14 cellular contexts compared by ENCODE assay signal in genomic region chr1:109712321-109712864, GRCh38. TPM values are rescaled to one million over a fixed set of nuclear protein-coding genes. Genes with fewer than 3 reads are reported as not detected.
DNase-seq lines count a peak whose midpoint lies in the region; ATAC-seq, FAIRE-seq and TF ChIP-seq lines count a peak whose summit lies in the region.
"Had no signal": no experiment of that assay in that cellular context is flagged by ENCODE, and none has a peak within 500 bp of the region (broad histone marks: within the 10 kb centered on the region; RNA-seq: fewer than 3 reads in every experiment).

No MANE protein-coding gene starts in this region.

- no peaks in the 10 kb centered on the region for H3K4me1 Mint-ChIP-seq in GM23338

- H2AFZ ChIP-seq in GM23338 = peak overlapping the region; percentile 74; the same call in 1 of the 2 replicates

- 59 to 75% (median 64%) methylated on average over 15 to 22 of the region's 22 CpGs for WGBS in stomach, 5 donors
- WGBS in small intestine, 3 donors = 56 to 89% (median 79%) methylated on average over 22 of the region's 22 CpGs

- H3K4me1 ChIP-seq in GM23338 (ENCODE audit: insufficient read depth) (no peaks in the 10 kb centered on the region), left lung (no peaks in the 10 kb centered on the region), stomach (peaks cover 0 to 14% (median 6%) of the 10 kb centered on the region in 4 donors), small intestine (ENCODE audit: control insufficient read depth in 2 of 2, insufficient read depth in 1 of 2, low read depth in 1 of 2, low read length in 1 of 2) (no peaks in the 10 kb centered on the region)

- H3K4me3 ChIP-seq in GM23338 (peak overlapping the region; percentile 58), dorsolateral prefrontal cortex (peak overlapping the region in 44 of 59 donors; percentile 8 to 59 (median 40)), left lung (peak overlapping the region; percentile 13 to 21), stomach (peak overlapping the region; percentile 32 to 42 (median 36)), small intestine (ENCODE audit: low read depth in 1 of 2, low read length in 2 of 2) (no peak overlapping the region)

- peaks cover 0 to 18% of the 10 kb centered on the region in 2 donors for H3K9me3 ChIP-seq in left lung
- peaks cover 0 to 11% (median 0%) of the 10 kb centered on the region in 4 donors for H3K9me3 ChIP-seq in stomach
- H3K9me3 ChIP-seq in small intestine (ENCODE audit: control insufficient read depth, low read depth) = no peaks in the 10 kb centered on the region

- H3F3A ChIP-seq in GM23338 (replicated peaks; ENCODE audit: low read depth) = no peaks in the 10 kb centered on the region

- H3K27me3 ChIP-seq in GM23338 (ENCODE audit: insufficient read depth) (no peaks in the 10 kb centered on the region), dorsolateral prefrontal cortex (peaks cover 0 to 5% (median 0%) of the 10 kb centered on the region in 45 donors), left lung (peaks cover 0 to 7% of the 10 kb centered on the region in 2 donors), stomach (peaks cover 0 to 8% (median 0%) of the 10 kb centered on the region in 3 donors), small intestine (ENCODE audit: control insufficient read depth in 2 of 2, insufficient read depth in 2 of 2, low read length in 2 of 2) (no peaks in the 10 kb centered on the region)

- H3K9me3 Mint-ChIP-seq in GM23338 = peaks cover 19% of the 10 kb centered on the region
- H3K9me3 Mint-ChIP-seq: stimulated activated naive CD8-positive, alpha-beta T cell treated with anti-CD3 and anti-CD28 coated beads, Interleukin-15, Interleukin-2, amounts not matched to agents 100 ng/mL and 50 ng/mL, for 24 hours had no signal

- H3K27ac ChIP-seq in GM23338 (ENCODE audit: low read depth) (no peak overlapping the region), dorsolateral prefrontal cortex (peak overlapping the region in 4 of 59 donors; percentile 12 to 81 (median 54)), left lung (no peak overlapping the region), stomach (peak overlapping the region in 2 of 5 donors; percentile 53 to 58), small intestine (ENCODE audit: low read depth in 1 of 2, low read length in 1 of 2) (no peak overlapping the region)
- H3K27ac ChIP-seq: neutrophil had no signal

- no peak for TF ChIP-seq POLR2A in stomach (IDR thresholded peaks at IDR 0.05)

- H3K27ac Mint-ChIP-seq in GM23338 = no peak overlapping the region
- H3K27ac Mint-ChIP-seq: stimulated activated naive CD8-positive, alpha-beta T cell treated with anti-CD3 and anti-CD28 coated beads, Interleukin-15, Interleukin-2, amounts not matched to agents 100 ng/mL and 50 ng/mL, for 24 hours had no signal

- H3K79me2 ChIP-seq in GM23338 (replicated peaks; ENCODE audit: insufficient read depth) = no peaks in the 10 kb centered on the region

- H3K9me2 ChIP-seq in GM23338 (ENCODE audit: insufficient read depth) = no peaks in the 10 kb centered on the region

- H4K20me1 ChIP-seq in GM23338 (replicated peaks; ENCODE audit: insufficient read depth) = no peaks in the 10 kb centered on the region

- H3K27me3 Mint-ChIP-seq in GM23338 (ENCODE audit: insufficient read depth, low read depth, poor library complexity) = peaks cover 8% of the 10 kb centered on the region

- H3K4me3 Mint-ChIP-seq in GM23338 = peak overlapping the region; percentile 58; the same call in 2 of the 3 replicates

- peaks cover 8% of the 10 kb centered on the region; the same call in 2 of the 3 replicates for H3K36me3 Mint-ChIP-seq in GM23338 (ENCODE audit: low read depth)

- FAIRE-seq in small intestine (lab: Jason Lieb, UNC) = no peak

- DNase-seq in GM23338 (ENCODE audit: low spot score) (no peak), dorsolateral prefrontal cortex (no peak), left lung (peak in 1 of 2 donors; percentile 47), stomach (no peak), small intestine (no peak), NCI-H526 (lab: John Stamatoyannopoulos, UW) (no peak)
- DNase-seq: activated naive CD4-positive, alpha-beta T cell; kidney glomerular epithelial cell; NCI-H1092 treated with DMSO at 0.1 percent for 48 hours; PC-3 had no signal

- H3K36me3 ChIP-seq in GM23338 (ENCODE audit: insufficient read depth) (no peaks in the 10 kb centered on the region; the same call in 1 of the 2 replicates), left lung (no peaks in the 10 kb centered on the region), stomach (no peaks in the 10 kb centered on the region), small intestine (ENCODE audit: control insufficient read depth in 2 of 2, insufficient read depth in 2 of 2, low read length in 2 of 2) (no peaks in the 10 kb centered on the region)
- H3K36me3 ChIP-seq: neutrophil had no signal

- TF ChIP-seq EP300 in stomach (IDR thresholded peaks at IDR 0.05) = no peak

- peak overlapping the region; percentile 73 for H3K4me2 ChIP-seq in GM23338

- intact Hi-C loops in dorsolateral prefrontal cortex (cut with DNase I) (no loop called here), left lung (cut with DNase I) (no loop called here), stomach (cut with DNase I; ENCODE audit: low total_unique reads) (no loop called here)

- ATAC-seq in GM23338 (peak; percentile 46; the same call in 2 of the 3 replicates), left lung (peak; percentile 55), GM18520 (IDR thresholded peaks at IDR 0.05; ENCODE audit: unreplicated experiment) (no peak), GM18867 (IDR thresholded peaks at IDR 0.05; ENCODE audit: unreplicated experiment) (no peak)
- ATAC-seq: PC-3 had no signal

- no peak for TF ChIP-seq CTCF in GM23338 (conservative IDR thresholded peaks at IDR 0.05; ENCODE audit: low read depth in 2 of 2)
- TF ChIP-seq CTCF in dorsolateral prefrontal cortex (IDR thresholded peaks at IDR 0.05 in 54 of 56, conservative IDR thresholded peaks at IDR 0.05 in 2 of 56; ENCODE audit: low read depth in 1 of 56, partially characterized antibody in 56 of 56) = no peak
- TF ChIP-seq CTCF in left lung (IDR thresholded peaks at IDR 0.05) = no peak
- no peak for TF ChIP-seq CTCF in stomach (IDR thresholded peaks at IDR 0.05)

TF ChIP-seq in GM23338, 12 proteins besides CTCF, POLR2A, EP300 and RAD21 (continues in another document):
- TF ChIP-seq POLR2AphosphoS5 (IDR thresholded peaks at IDR 0.05; ENCODE audit: low read depth) = no peak
- TF ChIP-seq JUNB (IDR thresholded peaks at IDR 0.05; ENCODE audit: unreplicated experiment) = no peak
- TF ChIP-seq ETS1 (IDR thresholded peaks at IDR 0.05) = no peak

RNA-seq across cellular contexts. Expression of gene GSTM5, which starts 0.3 kb away (rescaled TPM):
- total RNA-seq in GM23338 (2014; rRNA removed; shearing (Covaris generic)) = 2.5 and 4.8 TPM in 2 replicates
- polyA plus RNA-seq in GM23338 (2016; fragmentation: Nextera tagmentation; extraction: Ambion mirVana) = 4.4 and 5.0 TPM in 2 replicates
- total RNA-seq in dorsolateral prefrontal cortex = 100 to 1,000 TPM in 1 of 120 experiments, 10 to 100 TPM in 97, 1 to 10 TPM in 22; 1.8 to 148 (median 23.0) TPM
- total RNA-seq in left lung = 10 to 100 TPM in 1 of 2 donors, 1 to 10 TPM in 1; 8.4 to 11.6 TPM
- 10 to 100 TPM in 2 of 5 donors, 1 to 10 TPM in 1, not detected in 2; 1.4 to 35.6 (median 18.5) TPM for total RNA-seq in stomach
- polyA plus RNA-seq in stomach = 10 to 100 TPM in 2 of 3 donors, 1 to 10 TPM in 1; 3.6 to 22.0 (median 14.9) TPM
- 1 to 10 TPM in 2 of 3 donors, not detected in 1; 1.1 to 3.0 TPM for polyA plus RNA-seq in small intestine
- total RNA-seq: PC-3 had no signal

RNA-seq across cellular contexts. Expression of gene GSTM1, which starts 24.8 kb away (rescaled TPM):
- total RNA-seq in GM23338 (2014; rRNA removed; shearing (Covaris generic)) = not detected in 2 replicates
- polyA plus RNA-seq in GM23338 (2016; fragmentation: Nextera tagmentation; extraction: Ambion mirVana) (not detected in 2 replicates), stomach (10 to 100 TPM in 2 of 3 donors, under 1 TPM in 1; 0.23 to 99.7 (median 86.4) TPM), small intestine (100 to 1,000 TPM in 2 of 3 donors, 1 to 10 TPM in 1; 2.7 to 175 (median 101) TPM)
- total RNA-seq in dorsolateral prefrontal cortex (100 to 1,000 TPM in 3 of 120 experiments, 10 to 100 TPM in 50, 1 to 10 TPM in 2, under 1 TPM in 6, not detected in 59; 0.52 to 114 (median 44.1) TPM), left lung (10 to 100 TPM in 1 of 2 donors, not detected in 1; 24.9 TPM), stomach (10 to 100 TPM in 1 of 5 donors, 1 to 10 TPM in 2, not detected in 2; 2.6 to 69.4 (median 5.4) TPM)
- total RNA-seq: PC-3 had no signal

RNA-seq across cellular contexts. Expression of gene GSTM3, which starts 28.4 kb away (rescaled TPM):
- total RNA-seq in GM23338 (2014; rRNA removed; shearing (Covaris generic)) = 3.1 and 7.4 TPM in 2 replicates
- polyA plus RNA-seq in GM23338 (2016; fragmentation: Nextera tagmentation; extraction: Ambion mirVana) (3.9 and 4.1 TPM in 2 replicates), stomach (100 to 1,000 TPM in 2 of 3 donors, 10 to 100 TPM in 1; 83.8 to 350 (median 194) TPM), small intestine (100 to 1,000 TPM in 1 of 3 donors, 10 to 100 TPM in 2; 71.6 to 169 (median 88.2) TPM)
- total RNA-seq in dorsolateral prefrontal cortex (100 to 1,000 TPM in 35 of 120 experiments, 10 to 100 TPM in 85; 34.5 to 187 (median 81.8) TPM), left lung (10 to 100 TPM; 13.8 to 30.9 TPM), stomach (100 to 1,000 TPM in 2 of 5 donors, 10 to 100 TPM in 3; 32.2 to 213 (median 84.6) TPM)

RNA-seq across cellular contexts. Expression of gene GSTM2, which starts 44.5 kb away (rescaled TPM):
- total RNA-seq in GM23338 (2014; rRNA removed; shearing (Covaris generic)) = 8.9 and 20.3 TPM in 2 replicates
- polyA plus RNA-seq in GM23338 (2016; fragmentation: Nextera tagmentation; extraction: Ambion mirVana) (12.1 and 16.0 TPM in 2 replicates), stomach (100 to 1,000 TPM; 102 to 149 (median 122) TPM), small intestine (10 to 100 TPM; 29.4 to 66.2 (median 42.2) TPM)
- total RNA-seq in dorsolateral prefrontal cortex (100 to 1,000 TPM in 9 of 120 experiments, 10 to 100 TPM in 111; 32.2 to 150 (median 73.7) TPM), left lung (10 to 100 TPM; 25.4 to 28.3 TPM), stomach (100 to 1,000 TPM in 3 of 5 donors, 10 to 100 TPM in 2; 22.3 to 219 (median 126) TPM)

RNA-seq across cellular contexts. Expression of gene EPS8L3, which starts 51.3 kb away (rescaled TPM):
- total RNA-seq in GM23338 (2014; rRNA removed; shearing (Covaris generic)) = not detected in 2 replicates
- polyA plus RNA-seq in GM23338 (2016; fragmentation: Nextera tagmentation; extraction: Ambion mirVana) (not detected in 2 replicates), stomach (10 to 100 TPM in 1 of 3 donors, 1 to 10 TPM in 2; 9.5 to 40.9 (median 9.6) TPM), small intestine (100 to 1,000 TPM; 167 to 736 (median 425) TPM)
- total RNA-seq in dorsolateral prefrontal cortex (1 to 10 TPM in 1 of 120 experiments, under 1 TPM in 1, not detected in 118; 0.81 to 1.3 TPM), left lung (not detected), stomach (100 to 1,000 TPM in 2 of 5 donors, 10 to 100 TPM in 3; 22.3 to 299 (median 85.8) TPM)
- total RNA-seq: PC-3 had no signal

Comparison
In these comparisons a context has a peak if more than half of its experiments do, and no peak if none do; other contexts are left out.
1. ATAC-seq: peak in GM23338 (single experiment) and left lung (single experiment); none in GM18520 (single experiment) and GM18867 (single experiment).
2. H3K4me3 ChIP-seq: peak in GM23338 (single experiment), dorsolateral prefrontal cortex (44 of 59), left lung (2 of 2) and stomach (4 of 4); none in small intestine (0 of 2).